Comparison of ENCODE assay signal across 20 cellular contexts in the genomic region with DNA sequence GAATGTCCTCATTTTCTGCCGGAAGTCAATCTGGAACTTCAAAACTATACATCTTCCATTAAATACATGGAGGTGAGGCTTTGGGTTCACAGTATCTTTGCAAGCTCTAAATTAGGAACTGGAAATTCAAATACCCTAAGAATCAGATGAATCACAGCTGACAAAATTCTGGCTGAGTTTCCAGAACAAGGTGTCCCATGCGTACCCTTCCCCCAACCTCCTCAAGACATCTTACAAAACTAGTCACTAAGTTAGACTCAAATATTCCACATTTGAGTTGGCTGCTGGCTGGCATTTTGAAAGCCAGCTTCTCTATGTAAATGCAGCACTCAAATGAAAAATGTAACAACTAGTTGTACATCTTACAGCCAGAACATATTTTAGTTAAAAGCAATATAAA.
"Had no signal": no experiment of that assay in that cellular context is flagged by ENCODE, and none has a peak within 500 bp of the region (broad histone marks: within the 10 kb centered on the region; RNA-seq: fewer than 3 reads in every experiment).

No MANE protein-coding gene starts in this region.

- H3K27ac Mint-ChIP-seq: effector memory CD8-positive, alpha-beta T cell; immature natural killer cell; natural killer cell treated with Interleukin-12 subunit alpha and Interleukin-12 subunit beta and Interleukin-15 and Interleukin-18, amount 100 ng/mL, for 72 hours; neural progenitor cell; stimulated activated memory B cell treated with anti-CD40 and anti-IgM and Interleukin-4, amounts not matched to agents 10 μg/mL and 1 μg/mL and 100 μg/mL, for 72 hours; stimulated activated naive CD8-positive, alpha-beta T cell treated with anti-CD3 and anti-CD28 coated beads, Interleukin-15, Interleukin-2, amounts not matched to agents 100 ng/mL and 50 ng/mL, for 24 hours had no signal

- H3K27me3 ChIP-seq: neural progenitor cell, pancreas, right lobe of liver, spleen, upper lobe of left lung, vagina had no signal

- H3K36me3 ChIP-seq: left ventricle myocardium inferior, lower lobe of right lung, neural progenitor cell, pancreas, right lobe of liver, spleen, upper lobe of left lung, vagina had no signal

- H3K4me3 Mint-ChIP-seq: effector memory CD8-positive, alpha-beta T cell; immature natural killer cell; natural killer cell treated with Interleukin-12 subunit alpha and Interleukin-12 subunit beta and Interleukin-15 and Interleukin-18, amount 100 ng/mL, for 72 hours; neural progenitor cell; stimulated activated memory B cell treated with anti-CD40 and anti-IgM and Interleukin-4, amounts not matched to agents 10 μg/mL and 1 μg/mL and 100 μg/mL, for 72 hours; stimulated activated naive CD8-positive, alpha-beta T cell treated with anti-CD3 and anti-CD28 coated beads, Interleukin-15, Interleukin-2, amounts not matched to agents 100 ng/mL and 50 ng/mL, for 24 hours had no signal

- H3K9me3 Mint-ChIP-seq: effector memory CD8-positive, alpha-beta T cell; immature natural killer cell; natural killer cell treated with Interleukin-12 subunit alpha and Interleukin-12 subunit beta and Interleukin-15 and Interleukin-18, amount 100 ng/mL, for 72 hours; neural progenitor cell; stimulated activated memory B cell treated with anti-CD40 and anti-IgM and Interleukin-4, amounts not matched to agents 10 μg/mL and 1 μg/mL and 100 μg/mL, for 72 hours; stimulated activated naive CD8-positive, alpha-beta T cell treated with anti-CD3 and anti-CD28 coated beads, Interleukin-15, Interleukin-2, amounts not matched to agents 100 ng/mL and 50 ng/mL, for 24 hours had no signal

- H3K9me3 ChIP-seq: left ventricle myocardium inferior, lower lobe of right lung, pancreas, right lobe of liver, spleen, upper lobe of left lung, vagina had no signal

- H3K4me1 Mint-ChIP-seq: immature natural killer cell; neural progenitor cell; stimulated activated memory B cell treated with anti-CD40 and anti-IgM and Interleukin-4, amounts not matched to agents 10 μg/mL and 1 μg/mL and 100 μg/mL, for 72 hours had no signal

- H3K27ac ChIP-seq: left ventricle myocardium inferior, lower lobe of right lung, neural progenitor cell, pancreas, right lobe of liver, spleen, upper lobe of left lung, vagina had no signal

- ATAC-seq: effector memory CD8-positive, alpha-beta T cell; natural killer cell treated with Interleukin-12 subunit alpha and Interleukin-12 subunit beta and Interleukin-15 and Interleukin-18, amount 100 ng/mL, for 72 hours; pancreas; right lobe of liver; stimulated activated memory B cell treated with anti-CD40 and anti-IgM and Interleukin-4, amounts not matched to agents 10 μg/mL and 1 μg/mL and 100 μg/mL, for 72 hours had no signal

- H3K4me3 ChIP-seq: left ventricle myocardium inferior, lower lobe of right lung, neural progenitor cell, pancreas, right lobe of liver, spleen, upper lobe of left lung, vagina had no signal

- DNase-seq: effector memory CD8-positive, alpha-beta T cell; foreskin melanocyte; immature natural killer cell; left ventricle myocardium inferior; lower lobe of right lung; mesenchymal stem cell; midbrain; pancreas; retina; right lobe of liver; spleen; stimulated activated CD4-positive, alpha-beta T cell treated with anti-CD3 and anti-CD28 coated beads, Interleukin-15, amount 100 ng/mL, for 24 hours; stimulated activated CD4-positive, alpha-beta T cell treated with anti-CD3 and anti-CD28 coated beads, Interleukin-1b, Interleukin-23, amount 100 ng/mL, for 48 hours; stimulated activated CD4-positive, alpha-beta T cell treated with anti-CD3 and anti-CD28 coated beads, Interleukin-4, amount 100 ng/mL, for 24 hours had no signal

- H3K27me3 Mint-ChIP-seq: natural killer cell treated with Interleukin-12 subunit alpha and Interleukin-12 subunit beta and Interleukin-15 and Interleukin-18, amount 100 ng/mL, for 72 hours; stimulated activated memory B cell treated with anti-CD40 and anti-IgM and Interleukin-4, amounts not matched to agents 10 μg/mL and 1 μg/mL and 100 μg/mL, for 72 hours had no signal

- H3K36me3 Mint-ChIP-seq: immature natural killer cell; natural killer cell treated with Interleukin-12 subunit alpha and Interleukin-12 subunit beta and Interleukin-15 and Interleukin-18, amount 100 ng/mL, for 72 hours; neural progenitor cell; stimulated activated memory B cell treated with anti-CD40 and anti-IgM and Interleukin-4, amounts not matched to agents 10 μg/mL and 1 μg/mL and 100 μg/mL, for 72 hours had no signal

- H3K4me1 ChIP-seq: left ventricle myocardium inferior, lower lobe of right lung, neural progenitor cell, pancreas, right lobe of liver, spleen, vagina had no signal
